In the genomic region with DNA sequence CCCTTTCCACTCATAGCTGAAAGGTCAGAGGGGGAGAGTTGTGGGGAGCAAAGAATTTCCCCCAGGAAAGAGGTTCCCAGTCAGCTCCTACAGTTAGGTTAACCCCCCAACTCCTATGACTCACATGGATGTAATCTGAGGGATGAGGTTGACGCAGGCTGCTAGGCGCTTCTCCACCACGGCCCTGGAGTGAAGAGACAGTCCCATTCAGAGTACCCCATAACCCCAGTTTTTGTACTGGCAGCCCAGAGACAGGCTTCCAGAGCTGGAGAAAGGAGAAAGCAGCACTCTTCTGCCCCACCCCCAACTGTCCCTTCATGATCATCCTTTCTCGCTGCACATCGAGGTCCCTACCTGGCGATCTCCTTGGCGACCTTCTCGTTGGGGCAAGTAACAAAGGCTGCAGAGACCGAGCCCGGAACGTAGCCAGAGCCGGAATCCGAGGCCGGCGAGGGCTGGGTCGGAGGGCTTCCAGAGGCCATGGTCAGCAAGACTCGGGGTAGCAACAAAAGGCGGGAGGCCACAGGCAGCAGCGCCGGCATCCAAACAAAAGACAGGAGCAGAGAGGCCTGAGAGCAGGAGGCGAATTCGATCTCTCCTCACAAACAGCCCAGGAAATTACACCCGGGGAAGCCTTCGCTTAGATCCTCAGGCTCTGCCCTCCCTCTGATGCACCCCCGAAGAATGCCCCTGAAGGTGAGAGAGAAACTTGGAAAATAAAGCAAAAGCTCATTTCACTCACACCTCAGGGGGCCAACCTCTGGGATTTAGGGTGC, we compare ENCODE assay signal across 6 cellular contexts. TPM values are rescaled to one million over a fixed set of nuclear protein-coding genes. Genes with fewer than 3 reads are reported as not detected.
DNase-seq lines count a peak whose midpoint lies in the region; ATAC-seq and TF ChIP-seq lines count a peak whose summit lies in the region.

No MANE protein-coding gene starts in this region.

- H3K36me3 ChIP-seq in DND-41 (ENCODE audit: insufficient read depth, low read length) (peaks cover 43% of the 10 kb centered on the region), PC-9 (ENCODE audit: low read depth) (0 out of 2 replicates have a peak, but pooled peaks cover 6% of the 10 kb centered on the region)

- H3K4me3 ChIP-seq in DND-41 (ENCODE audit: low read depth in 1 of 2, low read length in 2 of 2) (peak overlapping the region; percentile 79 to 84), PC-9 (peak overlapping the region; percentile 84), fibroblast of villous mesenchyme (ENCODE audit: low read depth, low read length) (peak overlapping the region; percentile 93)

- CTCF ChIA-PET in PC-9 (lab: Charles Lee) = no interaction called here

- POLR2A ChIA-PET in PC-9 (lab: Charles Lee; ENCODE audit: unreplicated experiment) = interaction anchor here (0.7 kb wide), 1 partner anchor 195 kb away, joined by 3 read pairs; no protein-coding TSS in a partner anchor

- H4K20me1 ChIP-seq in DND-41 (ENCODE audit: insufficient read depth, low read length) (peaks cover 29% of the 10 kb centered on the region; the same call in 1 of the 2 replicates), PC-9 (ENCODE audit: insufficient read depth) (no peaks in the 10 kb centered on the region)

- peak overlapping the region; percentile 83 for H3K27ac ChIP-seq in DND-41 (ENCODE audit: low read length)
- peak overlapping the region; percentile 74 for H3K27ac ChIP-seq in PC-9
- H3K27ac ChIP-seq in substantia nigra (ENCODE audit: low read depth, low read length, poor library complexity, severe bottlenecking) = peak overlapping the region; percentile 97

- no peaks in the 10 kb centered on the region for H3K9me2 ChIP-seq in PC-9 (ENCODE audit: insufficient read depth)

- TSS peak; percentile 72 for BruUV-seq in PC-9 (replicated peaks; lab: Mats Ljungman, UMichigan)

- no peak for TF ChIP-seq CTCF in DND-41 (IDR thresholded peaks at IDR 0.05; ENCODE audit: borderline replicate concordance, extremely low read depth, low read length, poor library complexity, severe bottlenecking)
- TF ChIP-seq CTCF in PC-9 (conservative IDR thresholded peaks at IDR 0.05) = no peak
- TF ChIP-seq CTCF in fibroblast of villous mesenchyme (IDR thresholded peaks at IDR 0.05; ENCODE audit: insufficient read depth, low read depth, low read length) = no peak

- peak overlapping the region; percentile 87 for H3K4me2 ChIP-seq in DND-41 (ENCODE audit: insufficient read depth, low read length)
- H3K4me2 ChIP-seq in PC-9 = peak overlapping the region; percentile 86

- DNase-seq in DND-41 = no peak
- DNase-seq in PC-9 = peak in 1 of 2 experiments; percentile 55
- DNase-seq in fibroblast of villous mesenchyme (ENCODE audit: low read depth) = peak; percentile 82
- peak in 1 of 49 donors; percentile 54 for DNase-seq in substantia nigra (lab: John Stamatoyannopoulos, UW)
- DNase-seq in NCI-H2107 treated with DMSO at 0.1 percent for 48 hours (lab: John Stamatoyannopoulos, UW; ENCODE audit: unreplicated experiment) = no peak
- DNase-seq in NCI-H526 (lab: John Stamatoyannopoulos, UW) = no peak

- intact Hi-C loops in PC-9 (cut with micrococcal nuclease; ENCODE audit: unreplicated experiment) = loop anchor here (10.0 kb wide), 1 partner anchor 213 kb away; a partner anchor contains a TSS

- H3K79me2 ChIP-seq in DND-41 (ENCODE audit: insufficient read depth, low read length) = peaks cover 68% of the 10 kb centered on the region
- peaks cover 26% of the 10 kb centered on the region for H3K79me2 ChIP-seq in PC-9 (ENCODE audit: low read depth)

- peak overlapping the region; percentile 77 for H3K9ac ChIP-seq in DND-41 (ENCODE audit: low read depth, low read length)

- H2AFZ ChIP-seq in DND-41 (ENCODE audit: low read depth, low read length) (peak overlapping the region; percentile 85), PC-9 (peak overlapping the region; percentile 77)

- H3F3A ChIP-seq in PC-9 (ENCODE audit: insufficient read depth, low read depth) = peaks cover 13% of the 10 kb centered on the region

- ATAC-seq in DND-41 (ENCODE audit: insufficient read depth, low read depth) = no peak

- H3K4me1 ChIP-seq in DND-41 (ENCODE audit: insufficient read depth, low read length) (peaks cover 83% of the 10 kb centered on the region), PC-9 (replicated peaks; ENCODE audit: insufficient read depth) (peaks cover 15% of the 10 kb centered on the region)

- H3K9me3 ChIP-seq in DND-41 (ENCODE audit: insufficient read depth, low read length, severe bottlenecking) (no peaks in the 10 kb centered on the region), PC-9 (ENCODE audit: insufficient read depth, low read depth) (no peaks in the 10 kb centered on the region)

- no peaks in the 10 kb centered on the region for H3K27me3 ChIP-seq in DND-41 (ENCODE audit: insufficient read depth, low read length, poor library complexity)
- H3K27me3 ChIP-seq in PC-9 (ENCODE audit: insufficient read depth, low read depth) = peaks cover 13% of the 10 kb centered on the region

RNA-seq across cellular contexts. Expression of a gene that starts 0.6 kb away (rescaled TPM):
- total RNA-seq in PC-9 (2021) = 213 and 220 TPM in 2 replicates
- total RNA-seq in fibroblast of villous mesenchyme = 155 and 201 TPM in 2 replicates

RNA-seq across cellular contexts. Expression of a gene that starts 2.5 kb away (rescaled TPM):
- total RNA-seq in PC-9 (2021) (13.6 and 17.7 TPM in 2 replicates), fibroblast of villous mesenchyme (6.4 and 7.8 TPM in 2 replicates)

RNA-seq across cellular contexts. Expression of a gene that starts 6.5 kb away (rescaled TPM):
- total RNA-seq in PC-9 (2021) (47.6 and 52.0 TPM in 2 replicates), fibroblast of villous mesenchyme (21.6 and 30.2 TPM in 2 replicates)

RNA-seq across cellular contexts. Expression of a gene that starts 25.7 kb away (rescaled TPM):
- 82.9 and 91.4 TPM in 2 replicates for total RNA-seq in PC-9 (2021)
- 20.0 and 34.5 TPM in 2 replicates for total RNA-seq in fibroblast of villous mesenchyme

RNA-seq across cellular contexts. Expression of a gene that starts 37.1 kb away (rescaled TPM):
- 7.9 and 8.4 TPM in 2 replicates for total RNA-seq in PC-9 (2021)
- total RNA-seq in fibroblast of villous mesenchyme = 4.7 and 5.2 TPM in 2 replicates
